9 cellular contexts compared by ENCODE assay signal in the genomic region with DNA sequence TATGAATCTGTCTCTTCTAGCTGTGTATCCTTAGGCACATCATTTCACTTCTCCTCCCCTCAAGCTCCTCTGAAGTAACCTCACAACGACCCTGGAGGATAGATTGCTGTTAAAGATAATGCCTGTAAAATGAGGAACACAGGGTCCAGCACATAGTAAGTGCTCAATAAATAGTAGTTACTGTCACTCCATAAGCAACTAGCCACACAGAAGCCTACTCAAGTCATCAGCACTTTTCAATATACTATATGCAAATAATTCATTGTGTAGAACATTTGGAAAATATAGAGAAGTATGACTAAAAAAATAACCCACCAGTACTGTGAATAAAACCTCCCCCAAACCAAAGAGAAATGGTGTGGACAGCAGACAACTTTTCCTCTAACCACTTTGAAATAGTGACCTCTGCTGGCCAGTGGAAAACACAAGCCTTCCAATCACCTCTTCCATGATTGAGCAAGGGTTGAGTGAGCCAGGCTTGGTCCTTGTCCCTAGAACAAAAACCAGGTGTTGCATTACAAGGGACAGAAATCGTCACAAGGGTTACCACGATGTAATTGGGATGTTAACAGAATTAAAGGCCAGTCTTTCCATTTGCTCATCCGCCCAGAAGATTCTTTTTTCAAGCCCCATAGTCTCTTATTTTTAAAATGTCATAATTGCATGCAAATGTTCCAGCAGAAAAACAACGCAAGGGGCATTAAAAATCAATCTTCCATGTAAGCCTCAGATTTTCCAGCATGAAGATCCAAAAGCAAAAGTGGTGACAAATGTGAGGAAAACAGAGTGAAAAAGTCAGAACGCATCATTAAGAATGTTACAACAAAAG. TPM values are rescaled to one million over a fixed set of nuclear protein-coding genes. Genes with fewer than 3 reads are reported as not detected.
A peak's percentile ranks its signal among the peaks of the same experiment; 100 is the strongest.
DNase-seq lines count a peak whose midpoint lies in the region; ATAC-seq, FAIRE-seq and TF ChIP-seq lines count a peak whose summit lies in the region.
"Had no signal": no experiment of that assay in that cellular context is flagged by ENCODE, and none has a peak within 500 bp of the region (broad histone marks: within the 10 kb centered on the region; RNA-seq: fewer than 3 reads in every experiment).

No MANE protein-coding gene starts in this region.

- no peaks in the 10 kb centered on the region for H3K27me3 ChIP-seq in upper lobe of right lung

- no peak overlapping the region for H3K4me3 ChIP-seq in upper lobe of right lung

- POLR2A ChIA-PET in MCF 10A (lab: Yijun Ruan, JAX) = interaction anchor here (0.6 to 1.0 kb wide), 2 partner anchors 11 to 13 kb away, joined by 3 read pairs; no protein-coding TSS in a partner anchor

- H3K27me3 Mint-ChIP-seq in MCF 10A (ENCODE audit: insufficient read depth, unreplicated experiment) = peaks cover 1% of the 10 kb centered on the region
- H3K27me3 Mint-ChIP-seq: T-cell had no signal

- ATAC-seq in left colon = peak; percentile 60
- peak; percentile 78 for ATAC-seq in upper lobe of right lung
- no peak for ATAC-seq in GM18867 (IDR thresholded peaks at IDR 0.05; ENCODE audit: unreplicated experiment)
- ATAC-seq in HG02973 (IDR thresholded peaks at IDR 0.05; ENCODE audit: unreplicated experiment) = no peak
- ATAC-seq: T-cell had no signal

- no peak for TF ChIP-seq POLR2A in H54 (IDR thresholded peaks at IDR 0.05; ENCODE audit: low read depth, low read length)

- H3K4me3 Mint-ChIP-seq in MCF 10A (ENCODE audit: unreplicated experiment) = no peak overlapping the region
- H3K4me3 Mint-ChIP-seq: T-cell had no signal

- no peak overlapping the region for H3K27ac Mint-ChIP-seq in MCF 10A (ENCODE audit: low read depth, unreplicated experiment)
- H3K27ac Mint-ChIP-seq: T-cell had no signal

- no TSS peak for BruUV-seq in MCF 10A (replicated peaks; lab: Mats Ljungman, UMichigan)

- H3K9me3 Mint-ChIP-seq in MCF 10A (ENCODE audit: unreplicated experiment) = no peaks in the 10 kb centered on the region
- H3K9me3 Mint-ChIP-seq: T-cell had no signal

- H3K9me3 ChIP-seq in upper lobe of right lung = no peaks in the 10 kb centered on the region

- H3K36me3 ChIP-seq in upper lobe of right lung = no peaks in the 10 kb centered on the region

- DNase-seq in COR-L47 (lab: John Stamatoyannopoulos, UW) (peak; percentile 7), H54 (ENCODE audit: insufficient read length, low spot score) (no peak), NCI-H748 (lab: John Stamatoyannopoulos, UW; ENCODE audit: unreplicated experiment) (peak; percentile 45), MCF 10A (ENCODE audit: unreplicated experiment) (peak; percentile 77), left colon (peak in 1 of 2 donors; percentile 32), upper lobe of right lung (no peak)

- TF ChIP-seq CTCF in MCF 10A (IDR thresholded peaks at IDR 0.05; ENCODE audit: unreplicated experiment) = peak; percentile 75
- peak; percentile 72 for TF ChIP-seq CTCF in upper lobe of right lung (IDR thresholded peaks at IDR 0.05)

- no peaks in the 10 kb centered on the region for H3K4me1 ChIP-seq in upper lobe of right lung

- H3K27ac ChIP-seq in upper lobe of right lung = no peak overlapping the region

- CTCF ChIA-PET in MCF 10A (lab: Yijun Ruan, JAX) = interaction anchor here (0.7 to 3.3 kb wide), 23 partner anchors 8 to 1902 kb away, joined by 3 to 65 read pairs (median 4); no protein-coding TSS in a partner anchor

- H3K4me1 Mint-ChIP-seq in MCF 10A (ENCODE audit: insufficient read depth, unreplicated experiment) = no peaks in the 10 kb centered on the region
- H3K4me1 Mint-ChIP-seq: T-cell had no signal

- no peaks in the 10 kb centered on the region for H3K36me3 Mint-ChIP-seq in MCF 10A (ENCODE audit: insufficient read depth, unreplicated experiment)

- intact Hi-C loops in MCF 10A (cut with micrococcal nuclease) = loop anchor here (1.0 to 10.0 kb wide), 4 partner anchors 39 to 480 kb away; no protein-coding TSS in a partner anchor
- intact Hi-C loops in left colon (cut with DNase I, micrococcal nuclease) = loop anchor here (1.0 to 5.0 kb wide), 2 partner anchors 267 to 269 kb away; no protein-coding TSS in a partner anchor
- intact Hi-C loops in upper lobe of right lung (cut with DNase I) = no loop called here

- peak; percentile 78 for FAIRE-seq in H54 (lab: Jason Lieb, UNC)

RNA-seq across cellular contexts. Expression of a gene that starts 15.7 kb away (rescaled TPM):
- 0.93 and 1.4 TPM in 2 replicates for total RNA-seq in MCF 10A (2022)
- total RNA-seq in left colon = under 1 TPM; 0.25 to 0.34 TPM
- total RNA-seq in upper lobe of right lung = 0.14 TPM
- total RNA-seq: T-cell had no signal

Comparison
In these comparisons a context has a peak if more than half of its experiments do, and no peak if none do; other contexts are left out.
1. DNase-seq: peak in COR-L47 (single experiment), NCI-H748 (single experiment) and MCF 10A (single experiment); none in H54 (single experiment) and upper lobe of right lung (single experiment).
2. ATAC-seq: peak in left colon (single experiment) and upper lobe of right lung (single experiment); none in GM18867 (single experiment) and HG02973 (single experiment).